Comparison of ENCODE assay signal across 1 cellular context in genomic region chr17:34980681-34981537, GRCh38.
TF ChIP-seq lines count a peak whose summit lies in the region.

No MANE protein-coding gene starts in this region.

TF ChIP-seq in HepG2, 621 proteins besides CTCF, POLR2A, EP300 and RAD21 (continued from another document and continues in another):
- TF ChIP-seq ARID5B (CRISPR knock-in tag; IDR thresholded peaks at IDR 0.05) (peak; percentile 14; the same call in 1 of the 2 replicates), ZNF160 (CRISPR knock-in tag; IDR thresholded peaks at IDR 0.05) (no peak), KMT2B (CRISPR knock-in tag; IDR thresholded peaks at IDR 0.05) (peak; percentile 45; the same call in 1 of the 2 replicates), NRL (CRISPR knock-in tag; IDR thresholded peaks at IDR 0.05; ENCODE audit: borderline replicate concordance) (peak; percentile 57), KLF12 (CRISPR knock-in tag; IDR thresholded peaks at IDR 0.05; ENCODE audit: borderline replicate concordance) (no peak), TGIF2 (CRISPR knock-in tag; IDR thresholded peaks at IDR 0.05) (peak; percentile 77), ZNF557 (CRISPR knock-in tag; IDR thresholded peaks at IDR 0.05) (0 out of 2 replicates have a peak, but pooled peaks have one; percentile 10), DRAP1 (CRISPR knock-in tag; IDR thresholded peaks at IDR 0.05) (no peak), ZNF333 (CRISPR knock-in tag; IDR thresholded peaks at IDR 0.05; ENCODE audit: borderline replicate concordance) (peak; percentile 51; the same call in 1 of the 2 replicates), TBX2 (CRISPR knock-in tag; IDR thresholded peaks at IDR 0.05; ENCODE audit: borderline replicate concordance) (peak; percentile 53; the same call in 1 of the 2 replicates), SPEN (CRISPR knock-in tag; IDR thresholded peaks at IDR 0.05; ENCODE audit: low read depth) (peak; percentile 9; the same call in 1 of the 2 replicates), MAFG (CRISPR knock-in tag; IDR thresholded peaks at IDR 0.05) (no peak), ZNF772 (CRISPR knock-in tag; IDR thresholded peaks at IDR 0.05) (peak; percentile 29; the same call in 1 of the 2 replicates), BATF2 (CRISPR knock-in tag; IDR thresholded peaks at IDR 0.05) (peak; percentile 45; the same call in 1 of the 2 replicates), MEIS2 (CRISPR knock-in tag; IDR thresholded peaks at IDR 0.05) (0 out of 2 replicates have a peak, but pooled peaks have one; percentile 24), BCL3 (CRISPR knock-in tag; IDR thresholded peaks at IDR 0.05) (peak; percentile 71; the same call in 1 of the 2 replicates), ZNF263 (CRISPR knock-in tag; IDR thresholded peaks at IDR 0.05) (peak; percentile 62), ZBTB14 (CRISPR knock-in tag; IDR thresholded peaks at IDR 0.05) (peak; percentile 17; the same call in 1 of the 2 replicates), ZNF124 (CRISPR knock-in tag; IDR thresholded peaks at IDR 0.05) (0 out of 2 replicates have a peak, but pooled peaks have one; percentile 18), HMG20B (CRISPR knock-in tag; conservative IDR thresholded peaks at IDR 0.05) (no peak), ELF4 (CRISPR knock-in tag; IDR thresholded peaks at IDR 0.05; ENCODE audit: borderline replicate concordance) (peak; percentile 75; the same call in 1 of the 2 replicates), NCOA1 (CRISPR knock-in tag; IDR thresholded peaks at IDR 0.05) (peak; percentile 82; the same call in 1 of the 2 replicates), USF2 (IDR thresholded peaks at IDR 0.05; ENCODE audit: low read depth, low read length) (no peak), USF2 (CRISPR knock-in tag; IDR thresholded peaks at IDR 0.05; ENCODE audit: borderline replicate concordance) (peak; percentile 2; the same call in 1 of the 2 replicates), TFDP1 (CRISPR knock-in tag; IDR thresholded peaks at IDR 0.05; ENCODE audit: borderline replicate concordance) (peak; percentile 44; the same call in 1 of the 2 replicates), NCOA2 (CRISPR knock-in tag; IDR thresholded peaks at IDR 0.05) (no peak), ZFY (CRISPR knock-in tag; IDR thresholded peaks at IDR 0.05) (peak; percentile 90), RXRB (CRISPR knock-in tag; IDR thresholded peaks at IDR 0.05; ENCODE audit: borderline replicate concordance) (no peak), ZNF296 (CRISPR knock-in tag; conservative IDR thresholded peaks at IDR 0.05) (peak; percentile 22; the same call in 1 of the 2 replicates), ZHX2 (IDR thresholded peaks at IDR 0.05; ENCODE audit: low read depth) (0 out of 2 replicates have a peak, but pooled peaks have one; percentile 30), ZHX2 (CRISPR knock-in tag; IDR thresholded peaks at IDR 0.05; ENCODE audit: borderline replicate concordance) (peak; percentile 57; the same call in 1 of the 2 replicates), GABPA (IDR thresholded peaks at IDR 0.05; ENCODE audit: low read depth, low read length) (no peak), GABPA (CRISPR knock-in tag; IDR thresholded peaks at IDR 0.05; ENCODE audit: low read depth) (0 out of 2 replicates have a peak, but pooled peaks have one; percentile 4), CEBPB (IDR thresholded peaks at IDR 0.05; ENCODE audit: borderline replicate concordance, low read depth, low read length) (0 out of 2 replicates have a peak, but pooled peaks have one; percentile 9), ZNF18 (CRISPR knock-in tag; IDR thresholded peaks at IDR 0.05; ENCODE audit: insufficient replicate concordance) (peak; percentile 42), CEBPG (CRISPR knock-in tag; IDR thresholded peaks at IDR 0.05) (0 out of 2 replicates have a peak, but pooled peaks have one; percentile 7), ZNF543 (CRISPR knock-in tag; IDR thresholded peaks at IDR 0.05) (peak; percentile 34; the same call in 1 of the 2 replicates), PPARG (CRISPR knock-in tag; conservative IDR thresholded peaks at IDR 0.05) (no peak), MTERF4 (CRISPR knock-in tag; IDR thresholded peaks at IDR 0.05) (no peak), ZNF24 (IDR thresholded peaks at IDR 0.05) (0 out of 2 replicates have a peak, but pooled peaks have one; percentile 25), STAT5B (CRISPR knock-in tag; IDR thresholded peaks at IDR 0.05) (no peak), ASH2L (IDR thresholded peaks at IDR 0.05; ENCODE audit: insufficient read length, low read depth, low read length) (peak; percentile 67), MEF2D (CRISPR knock-in tag; IDR thresholded peaks at IDR 0.05) (peak; percentile 52; the same call in 1 of the 2 replicates)
